17 cellular contexts compared by ENCODE assay signal in the genomic region with DNA sequence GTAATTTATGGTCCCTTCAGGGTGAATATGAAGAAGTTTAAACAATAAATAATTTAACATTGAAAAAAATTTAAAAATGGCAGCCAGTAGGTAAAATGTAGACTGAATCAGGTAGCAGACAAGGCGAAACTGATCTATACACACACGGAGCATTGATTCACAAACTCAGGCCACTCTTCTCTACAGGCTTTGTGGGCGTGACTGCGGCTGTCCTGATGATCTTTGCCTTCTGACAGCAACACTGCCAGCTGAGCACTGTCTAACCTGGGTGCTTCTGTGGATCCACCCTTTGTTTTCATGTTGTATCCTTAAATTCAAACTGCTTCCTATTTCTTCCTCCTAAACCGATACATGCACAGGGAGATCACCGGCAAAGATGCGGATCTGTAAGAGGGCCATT.
"Had no signal": no experiment of that assay in that cellular context is flagged by ENCODE, and none has a peak within 500 bp of the region (broad histone marks: within the 10 kb centered on the region; RNA-seq: fewer than 3 reads in every experiment).

No MANE protein-coding gene starts in this region.

- DNase-seq: cortex of kidney; dorsolateral prefrontal cortex; effector CD8-positive, alpha-beta T cell; foreskin keratinocyte; kidney; left cardiac atrium; naive thymus-derived CD4-positive, alpha-beta T cell; nephron progenitor cell; psoas muscle; retina; stimulated activated CD4-positive, alpha-beta T cell treated with anti-CD3 and anti-CD28 coated beads, Interleukin-12 subunit alpha, Interleukin-12 subunit beta, amount 100 ng/mL, for 4 hours; stimulated activated naive CD4-positive, alpha-beta T cell; stomach; substantia nigra; transverse colon had no signal

- FAIRE-seq: kidney had no signal

- H3K4me3 Mint-ChIP-seq: naive thymus-derived CD4-positive, alpha-beta T cell; nephron progenitor cell had no signal

- ATAC-seq: foreskin keratinocyte; naive thymus-derived CD4-positive, alpha-beta T cell; psoas muscle had no signal

- H3K36me3 ChIP-seq: neutrophil, stomach, thoracic aorta, transverse colon had no signal

- H3K4me1 Mint-ChIP-seq: naive thymus-derived CD4-positive, alpha-beta T cell had no signal

- H3K27ac Mint-ChIP-seq: naive thymus-derived CD4-positive, alpha-beta T cell had no signal

- H3K27ac ChIP-seq: dorsolateral prefrontal cortex, foreskin keratinocyte, neutrophil, psoas muscle, stomach, thoracic aorta, transverse colon had no signal

- H3K4me3 ChIP-seq: dorsolateral prefrontal cortex, psoas muscle, stomach, thoracic aorta, transverse colon had no signal

- H3K36me3 Mint-ChIP-seq: naive thymus-derived CD4-positive, alpha-beta T cell had no signal

- H3K9me3 ChIP-seq: neutrophil, psoas muscle, stomach, thoracic aorta, transverse colon had no signal

- H3K27me3 ChIP-seq: foreskin keratinocyte, neutrophil, stomach had no signal

- H3K4me1 ChIP-seq: foreskin keratinocyte, psoas muscle, transverse colon had no signal
